2 cellular contexts compared by ENCODE assay signal in genomic region chr20:57760698-57761412, GRCh38.
TF ChIP-seq lines count a peak whose summit lies in the region.

No MANE protein-coding gene starts in this region.

TF ChIP-seq in A549, 52 proteins besides CTCF, POLR2A, EP300 and RAD21:
- no peak for TF ChIP-seq FOSB (CRISPR knock-in tag; IDR thresholded peaks at IDR 0.05)
- TF ChIP-seq CHD2 (IDR thresholded peaks at IDR 0.05; ENCODE audit: low read length, partially characterized antibody), result no peak
- no peak for TF ChIP-seq ATOH8 (CRISPR knock-in tag; IDR thresholded peaks at IDR 0.05; ENCODE audit: low read depth)
- TF ChIP-seq USF2 (IDR thresholded peaks at IDR 0.05), result peak; percentile 83
- no peak for TF ChIP-seq HOXA7 (CRISPR knock-in tag; IDR thresholded peaks at IDR 0.05)
- TF ChIP-seq ZFP36 (IDR thresholded peaks at IDR 0.05; ENCODE audit: borderline replicate concordance, partially characterized antibody), result no peak

TF ChIP-seq in IMR-90, 13 proteins besides CTCF, POLR2A, EP300 and RAD21:
- TF ChIP-seq MXI1 (IDR thresholded peaks at IDR 0.05; ENCODE audit: borderline replicate concordance, low read depth, low read length) (no peak), ELK1 (IDR thresholded peaks at IDR 0.05; ENCODE audit: borderline replicate concordance, low read depth, low read length) (no peak), RFX5 (IDR thresholded peaks at IDR 0.05; ENCODE audit: low read depth, low read length) (no peak), RCOR1 (IDR thresholded peaks at IDR 0.05; ENCODE audit: insufficient replicate concordance, low read length) (no peak), FOS (IDR thresholded peaks at IDR 0.05; ENCODE audit: low read depth, low read length) (no peak), CEBPB (IDR thresholded peaks at IDR 0.05; ENCODE audit: low read depth, low read length) (no peak), BHLHE40 (IDR thresholded peaks at IDR 0.05; ENCODE audit: low read depth, low read length) (no peak), USF2 (IDR thresholded peaks at IDR 0.05; ENCODE audit: low read depth, low read length) (0 out of 2 replicates have a peak, but pooled peaks have one; percentile 36), MAZ (IDR thresholded peaks at IDR 0.05; ENCODE audit: borderline replicate concordance, low read depth, low read length) (no peak)
TF ChIP-seq in IMR-90: peak in this region for 1.
